8 cellular contexts compared by ENCODE assay signal in genomic region chr13:45055198-45055901, GRCh38.
DNase-seq lines count a peak whose midpoint lies in the region; ATAC-seq and TF ChIP-seq lines count a peak whose summit lies in the region.

No MANE protein-coding gene starts in this region.

- no peak overlapping the region for H3K4me3 Mint-ChIP-seq in activated T-helper 1 cell treated with anti-CD3 and anti-CD28 coated beads, Interleukin-12 subunit alpha, Interleukin-12 subunit beta, Interleukin-2, Interleukin-4 antibody, amounts not matched to agents 30 ng/mL and 10 ng/mL and 1 ng/mL, durations not matched to agents 14 hours and 24 hours and 36 hours

- peak overlapping the region in 7 of 12 donors; percentile 29 to 69 (median 38) for H3K27ac ChIP-seq in heart left ventricle

- no peaks in the 10 kb centered on the region for H3K36me3 Mint-ChIP-seq in activated T-helper 1 cell treated with anti-CD3 and anti-CD28 coated beads, Interleukin-12 subunit alpha, Interleukin-12 subunit beta, Interleukin-2, Interleukin-4 antibody, amounts not matched to agents 30 ng/mL and 10 ng/mL and 1 ng/mL, durations not matched to agents 14 hours and 24 hours and 36 hours (ENCODE audit: low read depth)

- no peaks in the 10 kb centered on the region for H3K9me3 Mint-ChIP-seq in activated T-helper 1 cell treated with anti-CD3 and anti-CD28 coated beads, Interleukin-12 subunit alpha, Interleukin-12 subunit beta, Interleukin-2, Interleukin-4 antibody, amounts not matched to agents 30 ng/mL and 10 ng/mL and 1 ng/mL, durations not matched to agents 14 hours and 24 hours and 36 hours

- peaks cover 0 to 16% (median 2%) of the 10 kb centered on the region in 12 donors for H3K4me1 ChIP-seq in heart left ventricle

- TF ChIP-seq POLR2A in heart left ventricle (IDR thresholded peaks at IDR 0.05), result no peak

- 44 to 58% (median 51%) methylated on average over 8 of the region's 8 CpGs for WGBS in heart left ventricle, 4 donors

- intact Hi-C loops in heart left ventricle (cut with DNase I), result no loop called here
- intact Hi-C loops in left ventricle myocardium superior (cut with micrococcal nuclease), result no loop called here
- intact Hi-C loops in activated T-helper 1 cell treated with anti-CD3 and anti-CD28 coated beads, Interleukin-12 subunit alpha, Interleukin-12 subunit beta, Interleukin-2, Interleukin-4 antibody, amounts not matched to agents 30 ng/mL and 10 ng/mL and 1 ng/mL, durations not matched to agents 14 hours and 24 hours and 36 hours (cut with micrococcal nuclease), result loop anchor here (1.0 to 5.0 kb wide), 8 partner anchors 8 to 798 kb away; partner anchors contain the start of genes GPALPP1, GTF2F2 and NUFIP1

- H3K9me3 ChIP-seq in heart left ventricle, result no peaks in the 10 kb centered on the region

- no peaks in the 10 kb centered on the region for H3K36me3 ChIP-seq in heart left ventricle
- H3K36me3 ChIP-seq in kidney epithelial cell (ENCODE audit: control insufficient read depth, insufficient read depth, low read length), result no peaks in the 10 kb centered on the region

- H3K27me3 Mint-ChIP-seq in activated T-helper 1 cell treated with anti-CD3 and anti-CD28 coated beads, Interleukin-12 subunit alpha, Interleukin-12 subunit beta, Interleukin-2, Interleukin-4 antibody, amounts not matched to agents 30 ng/mL and 10 ng/mL and 1 ng/mL, durations not matched to agents 14 hours and 24 hours and 36 hours (ENCODE audit: insufficient read depth), result peaks cover 51% of the 10 kb centered on the region

- H3K4me3 ChIP-seq in heart left ventricle (no peak overlapping the region), kidney epithelial cell (ENCODE audit: low read depth, low read length) (no peak overlapping the region)

- ATAC-seq in heart left ventricle (peak in 1 of 4 donors; percentile 85), left ventricle myocardium superior (no peak), HG03575 (IDR thresholded peaks at IDR 0.05; ENCODE audit: extremely low read depth, insufficient number of reproducible peaks, low FRiP score, unreplicated experiment) (peak; percentile 66)
- ATAC-seq in stimulated activated naive CD8-positive, alpha-beta T cell treated with anti-CD3 and anti-CD28 coated beads, Interleukin-15, Interleukin-2, amounts not matched to agents 100 U/mL and 50 U/mL, for 24 hours, result peak; percentile 98

- H3K27me3 ChIP-seq in heart left ventricle, result no peaks in the 10 kb centered on the region
- H3K27me3 ChIP-seq in kidney epithelial cell (ENCODE audit: control insufficient read depth, insufficient read depth, low read length), result no peaks in the 10 kb centered on the region

- H3K27ac Mint-ChIP-seq in activated T-helper 1 cell treated with anti-CD3 and anti-CD28 coated beads, Interleukin-12 subunit alpha, Interleukin-12 subunit beta, Interleukin-2, Interleukin-4 antibody, amounts not matched to agents 30 ng/mL and 10 ng/mL and 1 ng/mL, durations not matched to agents 14 hours and 24 hours and 36 hours, result peak overlapping the region; percentile 4

- DNase-seq in heart left ventricle (no peak), left ventricle myocardium superior (no peak), kidney epithelial cell (ENCODE audit: low read depth) (peak; percentile 91), NCI-H446 (lab: John Stamatoyannopoulos, UW) (no peak), NCI-H146 (lab: John Stamatoyannopoulos, UW) (no peak)
- DNase-seq in activated T-helper 1 cell treated with anti-CD3 and anti-CD28 coated beads, Interleukin-12 subunit alpha, Interleukin-12 subunit beta, Interleukin-2, Interleukin-4 antibody, amounts not matched to agents 30 ng/mL and 10 ng/mL and 1 ng/mL, durations not matched to agents 14 hours and 24 hours and 36 hours (ENCODE audit: low spot score), result peak; percentile 3
- peak; percentile 58 for DNase-seq in stimulated activated naive CD8-positive, alpha-beta T cell treated with anti-CD3 and anti-CD28 coated beads, Interleukin-15, Interleukin-2, amounts not matched to agents 100 U/mL and 50 U/mL, for 24 hours

- H3K4me1 Mint-ChIP-seq in activated T-helper 1 cell treated with anti-CD3 and anti-CD28 coated beads, Interleukin-12 subunit alpha, Interleukin-12 subunit beta, Interleukin-2, Interleukin-4 antibody, amounts not matched to agents 30 ng/mL and 10 ng/mL and 1 ng/mL, durations not matched to agents 14 hours and 24 hours and 36 hours (ENCODE audit: low read depth), result peaks cover 20% of the 10 kb centered on the region

- TF ChIP-seq CTCF in heart left ventricle (IDR thresholded peaks at IDR 0.05) (no peak), kidney epithelial cell (IDR thresholded peaks at IDR 0.05; ENCODE audit: insufficient read depth, low read length, poor library complexity, severe bottlenecking) (no peak)

Comparison
In these comparisons a context has a peak if more than half of its experiments do, and no peak if none do; other contexts are left out.
1. DNase-seq: peak in activated T-helper 1 cell treated with anti-CD3 and anti-CD28 coated beads, Interleukin-12 subunit alpha, Interleukin-12 subunit beta, Interleukin-2, Interleukin-4 antibody, amounts not matched to agents 30 ng/mL and 10 ng/mL and 1 ng/mL, durations not matched to agents 14 hours and 24 hours and 36 hours (single experiment), kidney epithelial cell (single experiment) and stimulated activated naive CD8-positive, alpha-beta T cell treated with anti-CD3 and anti-CD28 coated beads, Interleukin-15, Interleukin-2, amounts not matched to agents 100 U/mL and 50 U/mL, for 24 hours (single experiment); none in heart left ventricle (0 of 5), left ventricle myocardium superior (single experiment), NCI-H446 (0 of 2) and NCI-H146 (single experiment).